Comparison of ENCODE assay signal across 9 cellular contexts in genomic region chr3:47347217-47347801, GRCh38. TPM values are rescaled to one million over a fixed set of nuclear protein-coding genes. Genes with fewer than 3 reads are reported as not detected.
DNase-seq lines count a peak whose midpoint lies in the region; ATAC-seq and TF ChIP-seq lines count a peak whose summit lies in the region.
"Had no signal": no experiment of that assay in that cellular context is flagged by ENCODE, and none has a peak within 500 bp of the region (broad histone marks: within the 10 kb centered on the region; RNA-seq: fewer than 3 reads in every experiment).

No MANE protein-coding gene starts in this region.

- TF ChIP-seq CTCF in left ventricle myocardium inferior (IDR thresholded peaks at IDR 0.05; ENCODE audit: borderline replicate concordance) (no peak), brain microvascular endothelial cell (IDR thresholded peaks at IDR 0.05; ENCODE audit: low read depth, low read length, missing control alignments) (no peak), upper lobe of right lung (IDR thresholded peaks at IDR 0.05) (no peak)

- H3K36me3 Mint-ChIP-seq in stimulated activated effector memory CD8-positive, alpha-beta T cell treated with anti-CD3 and anti-CD28 coated beads, Interleukin-12 subunit alpha, Interleukin-12 subunit beta, amount 100 ng/mL, for 72 hours, result peaks cover 27% of the 10 kb centered on the region

- H3K4me3 Mint-ChIP-seq in stimulated activated effector memory CD8-positive, alpha-beta T cell treated with anti-CD3 and anti-CD28 coated beads, Interleukin-12 subunit alpha, Interleukin-12 subunit beta, amount 100 ng/mL, for 72 hours, result no peak overlapping the region

- H3K4me3 ChIP-seq in left ventricle myocardium inferior (no peak overlapping the region), brain microvascular endothelial cell (ENCODE audit: low read depth, low read length) (no peak overlapping the region), upper lobe of right lung (no peak overlapping the region)

- intact Hi-C loops in left cardiac atrium (cut with DNase I) (no loop called here), left ventricle myocardium inferior (cut with micrococcal nuclease) (no loop called here), upper lobe of right lung (cut with DNase I) (no loop called here)

- in situ Hi-C loops in brain microvascular endothelial cell (cut with HindIII; ENCODE audit: low pct_ligation_motif_present, low sequenced_read_pairs), result no loop called here

- H3K9me3 ChIP-seq in left ventricle myocardium inferior (replicated peaks), result no peaks in the 10 kb centered on the region
- no peaks in the 10 kb centered on the region for H3K9me3 ChIP-seq in upper lobe of right lung

- DNase-seq in left cardiac atrium (no peak), left ventricle myocardium inferior (no peak), brain microvascular endothelial cell (peak; percentile 24), upper lobe of right lung (no peak), NCI-H1048 (lab: John Stamatoyannopoulos, UW) (no peak), dermis blood vessel endothelial cell (no peak)
- DNase-seq in stimulated activated effector memory CD8-positive, alpha-beta T cell treated with anti-CD3 and anti-CD28 coated beads, Interleukin-12 subunit alpha, Interleukin-12 subunit beta, amount 100 ng/mL, for 72 hours (ENCODE audit: low spot score in 2 of 2), result no peak

- ATAC-seq in left cardiac atrium (peak; percentile 23 to 65), HG03378 (IDR thresholded peaks at IDR 0.05; ENCODE audit: unreplicated experiment) (peak; percentile 63), upper lobe of right lung (peak; percentile 84)
- no peak for ATAC-seq in stimulated activated effector memory CD8-positive, alpha-beta T cell treated with anti-CD3 and anti-CD28 coated beads, Interleukin-12 subunit alpha, Interleukin-12 subunit beta, amount 100 ng/mL, for 72 hours

- no peak overlapping the region for H3K27ac Mint-ChIP-seq in stimulated activated effector memory CD8-positive, alpha-beta T cell treated with anti-CD3 and anti-CD28 coated beads, Interleukin-12 subunit alpha, Interleukin-12 subunit beta, amount 100 ng/mL, for 72 hours

- H3K27me3 ChIP-seq in left ventricle myocardium inferior (ENCODE audit: low read depth) (no peaks in the 10 kb centered on the region), brain microvascular endothelial cell (replicated peaks) (no peaks in the 10 kb centered on the region), upper lobe of right lung (no peaks in the 10 kb centered on the region)

- H3K4me1 ChIP-seq in left ventricle myocardium inferior, result peaks cover 12% of the 10 kb centered on the region
- H3K4me1 ChIP-seq in upper lobe of right lung, result peaks cover 5% of the 10 kb centered on the region

- H3K27ac ChIP-seq in left ventricle myocardium inferior (replicated peaks) (no peak overlapping the region), brain microvascular endothelial cell (no peak overlapping the region), upper lobe of right lung (no peak overlapping the region)
- H3K27ac ChIP-seq: C4-2B had no signal

- H3K36me3 ChIP-seq in left ventricle myocardium inferior, result peaks cover 22% of the 10 kb centered on the region
- peaks cover 23% of the 10 kb centered on the region for H3K36me3 ChIP-seq in brain microvascular endothelial cell (replicated peaks)
- peaks cover 33% of the 10 kb centered on the region for H3K36me3 ChIP-seq in upper lobe of right lung

- no peaks in the 10 kb centered on the region for H3K9me3 Mint-ChIP-seq in stimulated activated effector memory CD8-positive, alpha-beta T cell treated with anti-CD3 and anti-CD28 coated beads, Interleukin-12 subunit alpha, Interleukin-12 subunit beta, amount 100 ng/mL, for 72 hours

- no peaks in the 10 kb centered on the region for H3K4me1 Mint-ChIP-seq in stimulated activated effector memory CD8-positive, alpha-beta T cell treated with anti-CD3 and anti-CD28 coated beads, Interleukin-12 subunit alpha, Interleukin-12 subunit beta, amount 100 ng/mL, for 72 hours

RNA-seq across cellular contexts. Expression of gene PTPN23, which starts 33.5 kb away (rescaled TPM):
- total RNA-seq in left cardiac atrium (10 to 100 TPM; 24.1 to 24.8 TPM), left ventricle myocardium inferior (20.0 TPM), upper lobe of right lung (56.2 TPM), dermis blood vessel endothelial cell (21.4 and 41.4 TPM in 2 replicates)
